In the genomic region with DNA sequence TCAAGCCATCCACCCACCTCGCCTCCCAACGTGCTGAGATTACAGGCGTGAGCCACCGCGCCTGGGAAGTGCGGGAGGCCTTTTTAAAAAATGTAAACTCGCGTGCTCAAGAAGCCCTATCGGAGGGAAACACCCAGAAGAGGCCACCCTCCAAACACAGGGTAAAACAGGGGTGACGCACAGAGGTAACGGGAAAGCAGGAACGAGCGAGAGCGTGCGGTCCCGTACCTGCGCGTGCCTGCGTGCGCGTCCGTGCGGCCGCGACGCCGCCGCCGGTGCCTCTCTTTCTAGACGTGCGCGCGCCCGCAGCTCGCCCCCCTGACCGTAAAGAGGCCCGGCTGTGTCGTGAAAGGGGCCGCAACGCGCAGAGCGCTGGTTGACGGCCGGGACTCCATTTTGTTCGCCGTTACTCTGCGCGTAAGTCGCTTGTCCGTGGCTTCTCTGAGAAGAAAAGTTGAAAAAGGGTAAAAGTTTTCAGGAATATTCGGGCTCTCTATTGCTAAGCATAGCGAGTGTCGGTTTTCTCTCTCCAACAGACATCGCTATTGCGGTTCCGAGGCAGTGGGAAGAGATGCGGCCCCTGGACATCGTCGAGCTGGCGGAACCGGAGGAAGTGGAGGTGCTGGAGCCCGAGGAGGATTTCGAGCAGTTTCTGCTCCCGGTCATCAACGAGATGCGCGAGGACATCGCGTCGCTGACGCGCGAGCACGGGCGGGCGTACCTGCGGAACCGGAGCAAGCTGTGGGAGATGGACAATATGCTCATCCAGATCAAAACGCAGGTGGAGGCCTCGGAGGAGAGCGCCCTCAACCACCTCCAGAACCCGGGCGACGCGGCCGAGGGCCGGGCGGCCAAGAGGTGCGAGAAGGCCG, we compare ENCODE assay signal across 8 cellular contexts. TPM values are rescaled to one million over a fixed set of nuclear protein-coding genes. Genes with fewer than 3 reads are reported as not detected.
A peak's percentile ranks its signal among the peaks of the same experiment; 100 is the strongest.
DNase-seq lines count a peak whose midpoint lies in the region; ATAC-seq and TF ChIP-seq lines count a peak whose summit lies in the region.

A gene (plus strand): TSS at position 394 of the 872 bp plus-strand sequence. CDS start 178 bp downstream, at position 572.

- H3K36me3 ChIP-seq in muscle layer of colon (ENCODE audit: insufficient read depth, low read length), result peaks cover 25% of the 10 kb centered on the region

- no peaks in the 10 kb centered on the region for H3K9me3 Mint-ChIP-seq in activated T-cell treated with anti-CD3 and anti-CD28 coated beads, Interleukin-2, amount 50 U/mL, for 24 hours

- H3K4me3 Mint-ChIP-seq in activated T-cell treated with anti-CD3 and anti-CD28 coated beads, Interleukin-2, amount 50 U/mL, for 24 hours, result peak within 1 kb of the TSS; percentile 100

- no peaks in the 10 kb centered on the region for H3K27me3 Mint-ChIP-seq in activated T-cell treated with anti-CD3 and anti-CD28 coated beads, Interleukin-2, amount 50 U/mL, for 24 hours

- no peaks in the 10 kb centered on the region for H3K9me3 ChIP-seq in muscle layer of colon (ENCODE audit: low read length)

- ATAC-seq in GM21723 (IDR thresholded peaks at IDR 0.05; ENCODE audit: unreplicated experiment) (peak; percentile 77), esophagus mucosa (peak; percentile 98)

- peaks cover 29% of the 10 kb centered on the region for H3K4me1 Mint-ChIP-seq in activated T-cell treated with anti-CD3 and anti-CD28 coated beads, Interleukin-2, amount 50 U/mL, for 24 hours (ENCODE audit: low read depth)

- H3K4me1 ChIP-seq in muscle layer of colon (ENCODE audit: insufficient read depth, low read length), result peaks cover 23% of the 10 kb centered on the region

- H3K27ac Mint-ChIP-seq in activated T-cell treated with anti-CD3 and anti-CD28 coated beads, Interleukin-2, amount 50 U/mL, for 24 hours, result peak within 1 kb of the TSS; percentile 100

- H3K4me3 ChIP-seq in muscle layer of colon (ENCODE audit: low read depth in 1 of 2, low read length in 2 of 2), result peak within 1 kb of the TSS; percentile 88 to 94

- DNase-seq in DMS53 (lab: John Stamatoyannopoulos, UW), result peak; percentile 100
- DNase-seq in KG1 (lab: John Stamatoyannopoulos, UW), result peak; percentile 80
- DNase-seq in activated T-cell treated with anti-CD3 and anti-CD28 coated beads, Interleukin-2, amount 50 U/mL, for 24 hours, result peak; percentile 94
- DNase-seq in stimulated activated CD8-positive, alpha-beta memory T cell treated with anti-CD3 and anti-CD28 coated beads, Interleukin-7, amount 100 ng/mL, for 1 hour (ENCODE audit: low read depth in 2 of 2), result peak; percentile 86 to 90

- peak within 1 kb of the TSS; percentile 99 for H3K27ac ChIP-seq in muscle layer of colon (ENCODE audit: low read depth, low read length)

- H3K9ac ChIP-seq in muscle layer of colon (ENCODE audit: low read length), result peak within 1 kb of the TSS; percentile 79

- peaks cover 45% of the 10 kb centered on the region for H3K36me3 Mint-ChIP-seq in activated T-cell treated with anti-CD3 and anti-CD28 coated beads, Interleukin-2, amount 50 U/mL, for 24 hours (ENCODE audit: low read depth)

- no peaks in the 10 kb centered on the region for H3K27me3 ChIP-seq in muscle layer of colon (ENCODE audit: control insufficient read depth in 1 of 2, insufficient read depth in 2 of 2, low read length in 2 of 2)

TF ChIP-seq in PFSK-1, 5 proteins besides CTCF, POLR2A, EP300 and RAD21:
- TF ChIP-seq FOXP2 (optimal IDR thresholded peaks at IDR 0.05; ENCODE audit: borderline replicate concordance, extremely low read depth, extremely low read length, insufficient read depth), result peak; percentile 93
- TF ChIP-seq, protein P1, sequence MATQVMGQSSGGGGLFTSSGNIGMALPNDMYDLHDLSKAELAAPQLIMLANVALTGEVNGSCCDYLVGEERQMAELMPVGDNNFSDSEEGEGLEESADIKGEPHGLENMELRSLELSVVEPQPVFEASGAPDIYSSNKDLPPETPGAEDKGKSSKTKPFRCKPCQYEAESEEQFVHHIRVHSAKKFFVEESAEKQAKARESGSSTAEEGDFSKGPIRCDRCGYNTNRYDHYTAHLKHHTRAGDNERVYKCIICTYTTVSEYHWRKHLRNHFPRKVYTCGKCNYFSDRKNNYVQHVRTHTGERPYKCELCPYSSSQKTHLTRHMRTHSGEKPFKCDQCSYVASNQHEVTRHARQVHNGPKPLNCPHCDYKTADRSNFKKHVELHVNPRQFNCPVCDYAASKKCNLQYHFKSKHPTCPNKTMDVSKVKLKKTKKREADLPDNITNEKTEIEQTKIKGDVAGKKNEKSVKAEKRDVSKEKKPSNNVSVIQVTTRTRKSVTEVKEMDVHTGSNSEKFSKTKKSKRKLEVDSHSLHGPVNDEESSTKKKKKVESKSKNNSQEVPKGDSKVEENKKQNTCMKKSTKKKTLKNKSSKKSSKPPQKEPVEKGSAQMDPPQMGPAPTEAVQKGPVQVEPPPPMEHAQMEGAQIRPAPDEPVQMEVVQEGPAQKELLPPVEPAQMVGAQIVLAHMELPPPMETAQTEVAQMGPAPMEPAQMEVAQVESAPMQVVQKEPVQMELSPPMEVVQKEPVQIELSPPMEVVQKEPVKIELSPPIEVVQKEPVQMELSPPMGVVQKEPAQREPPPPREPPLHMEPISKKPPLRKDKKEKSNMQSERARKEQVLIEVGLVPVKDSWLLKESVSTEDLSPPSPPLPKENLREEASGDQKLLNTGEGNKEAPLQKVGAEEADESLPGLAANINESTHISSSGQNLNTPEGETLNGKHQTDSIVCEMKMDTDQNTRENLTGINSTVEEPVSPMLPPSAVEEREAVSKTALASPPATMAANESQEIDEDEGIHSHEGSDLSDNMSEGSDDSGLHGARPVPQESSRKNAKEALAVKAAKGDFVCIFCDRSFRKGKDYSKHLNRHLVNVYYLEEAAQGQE (IDR thresholded peaks at IDR 0.05; ENCODE audit: insufficient read depth in 1 of 2, low read depth in 2 of 2, low read length in 2 of 2), result peak in 1 of 2 experiments; percentile 61; a peak in 1 of 4 replicates
- peak; percentile 94 for TF ChIP-seq POLR2AphosphoS5 (IDR thresholded peaks at IDR 0.05; ENCODE audit: low read depth, low read length)
- peak; percentile 86; the same call in 1 of the 2 replicates for TF ChIP-seq SIN3A (IDR thresholded peaks at IDR 0.05; ENCODE audit: borderline replicate concordance, insufficient read depth, low read length)
- TF ChIP-seq TAF1 (IDR thresholded peaks at IDR 0.05; ENCODE audit: borderline replicate concordance, insufficient read depth, low read length), result peak; percentile 98

RNA-seq across cellular contexts. Expression of the gene that starts here (rescaled TPM):
- 487 TPM for polyA plus RNA-seq in PFSK-1 (2012; ENCODE audit: insufficient read length, low read depth)
- total RNA-seq in esophagus mucosa, result 157 TPM

Comparison
In these comparisons a context has a peak if more than half of its experiments do, and no peak if none do; other contexts are left out.
1. Peak in every context shown above with its lines: DNase-seq, ATAC-seq, H3K4me3 ChIP-seq and H3K27ac ChIP-seq.